In the genomic region with DNA sequence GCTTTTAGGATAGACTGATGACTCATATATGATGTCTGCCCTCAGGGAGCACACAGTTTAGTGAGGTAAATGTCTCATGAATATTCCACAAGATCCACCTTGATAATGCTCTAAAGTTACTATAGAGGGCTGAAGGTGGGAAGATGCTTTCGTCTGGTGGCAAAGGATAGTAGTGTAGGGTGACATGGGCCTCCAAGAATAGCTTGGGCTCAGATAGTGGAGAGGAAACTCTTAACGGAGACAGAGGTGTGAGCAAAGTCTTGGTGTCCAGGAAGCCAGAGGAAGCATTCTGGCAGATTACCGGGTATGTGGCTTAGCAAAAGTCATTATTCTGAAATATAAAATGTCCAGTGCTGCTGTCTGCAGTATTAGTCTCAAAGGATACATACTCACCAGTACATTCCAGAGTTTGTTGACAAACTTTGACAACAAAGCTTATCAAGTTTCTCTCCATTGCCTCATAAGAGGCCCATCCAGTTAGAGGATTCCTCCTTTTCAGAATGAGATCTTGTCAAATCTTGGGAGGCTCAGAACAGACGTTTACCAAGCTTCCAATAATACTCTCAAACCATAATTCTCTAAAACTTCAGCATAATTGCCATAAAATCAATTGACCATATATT, we compare ENCODE assay signal across 23 cellular contexts.
"Had no signal": no experiment of that assay in that cellular context is flagged by ENCODE, and none has a peak within 500 bp of the region (broad histone marks: within the 10 kb centered on the region; RNA-seq: fewer than 3 reads in every experiment).

No MANE protein-coding gene starts in this region.

- H3K4me3 ChIP-seq: heart right ventricle, lower lobe of right lung, ovary, right lobe of liver, SJSA1, thyroid gland had no signal

- DNase-seq: activated CD4-positive, alpha-beta T cell treated with anti-CD3 and anti-CD28 coated beads, Interleukin-2, amount 50 U/mL, for 4 hours; activated CD8-positive, alpha-beta memory T cell treated with anti-CD3 and anti-CD28 coated beads for 24 hours; activated CD8-positive, alpha-beta memory T cell treated with anti-CD3 and anti-CD28 coated beads, Interleukin-2, amount 50 U/mL, for 4 hours; activated naive CD8-positive, alpha-beta T cell treated with anti-CD3 and anti-CD28 coated beads for 36 hours; activated T-cell treated with anti-CD3 and anti-CD28 coated beads, Interleukin-2, amount 50 U/mL, for 24 hours; central memory CD4-positive, alpha-beta T cell; effector memory CD4-positive, alpha-beta T cell; heart right ventricle; islet precursor cell; left colon; lower lobe of right lung; natural killer cell; ovary; right lobe of liver; small intestine; stimulated activated CD4-positive, alpha-beta T cell treated with anti-CD3 and anti-CD28 coated beads, Interleukin-2, amount 100 ng/mL, for 24 hours; stimulated activated naive B cell treated with anti-CD40 and anti-IgM and Interleukin-4, amounts not matched to agents 10 μg/mL and 1 μg/mL and 100 μg/mL, for 72 hours; T-helper 1 cell; T-helper 9 cell; thyroid gland had no signal

- H3K36me3 ChIP-seq: heart right ventricle, lower lobe of right lung, ovary, right lobe of liver, thyroid gland had no signal

- H3K27me3 ChIP-seq: heart right ventricle, ovary, right lobe of liver, SJSA1, thyroid gland had no signal

- H3K4me1 ChIP-seq: lower lobe of right lung had no signal

- H3K27ac ChIP-seq: lower lobe of right lung, ovary, right lobe of liver, thyroid gland had no signal

- H3K9me3 ChIP-seq: lower lobe of right lung, ovary, right lobe of liver, SJSA1, thyroid gland had no signal

- ATAC-seq: activated T-helper 17 cell treated with anti-CD3 and anti-CD28 coated beads, Interleukin-2, amount 50 U/mL, for 72 hours; esophagus mucosa; left colon; lower lobe of right lung; natural killer cell; right lobe of liver; stimulated activated naive B cell treated with anti-CD40 and anti-IgM and Interleukin-4, amounts not matched to agents 10 μg/mL and 1 μg/mL and 100 μg/mL, for 72 hours had no signal
